1 cellular context compared by ENCODE assay signal in genomic region chr6:25404693-25405169, GRCh38.
A peak's percentile ranks its signal among the peaks of the same experiment; 100 is the strongest.
TF ChIP-seq lines count a peak whose summit lies in the region.

No MANE protein-coding gene starts in this region.

TF ChIP-seq in GM12878, 131 proteins besides CTCF, POLR2A, EP300 and RAD21 (continued from another document):
- TF ChIP-seq PKNOX1 (IDR thresholded peaks at IDR 0.05) (peak; percentile 39; the same call in 1 of the 2 replicates), TARDBP (IDR thresholded peaks at IDR 0.05; ENCODE audit: borderline replicate concordance) (no peak), E2F8 (IDR thresholded peaks at IDR 0.05; ENCODE audit: low read depth, partially characterized antibody) (no peak), PAX5 (IDR thresholded peaks at IDR 0.05; ENCODE audit: borderline replicate concordance, low read depth, low read length) (peak; percentile 72; the same call in 1 of the 2 replicates), MEF2A (IDR thresholded peaks at IDR 0.05; ENCODE audit: insufficient read depth, low read depth, low read length) (peak; percentile 64; the same call in 1 of the 2 replicates), ASH2L (IDR thresholded peaks at IDR 0.05; ENCODE audit: borderline replicate concordance, low read depth) (no peak), NR2C2 (IDR thresholded peaks at IDR 0.05; ENCODE audit: borderline replicate concordance, control insufficient read depth, insufficient read length, low read depth) (no peak), NR2F1 (conservative IDR thresholded peaks at IDR 0.05) (peak; percentile 29; the same call in 1 of the 2 replicates), MTA2 (IDR thresholded peaks at IDR 0.05; ENCODE audit: low read depth) (peak; percentile 72), GATAD2B (conservative IDR thresholded peaks at IDR 0.05; ENCODE audit: low read depth) (no peak), KDM1A (IDR thresholded peaks at IDR 0.05; ENCODE audit: borderline replicate concordance) (no peak), RBBP5 (conservative IDR thresholded peaks at IDR 0.05) (no peak), ATF2 (IDR thresholded peaks at IDR 0.05; ENCODE audit: low read length) (peak; percentile 63; the same call in 1 of the 2 replicates), PBX3 (IDR thresholded peaks at IDR 0.05; ENCODE audit: insufficient replicate concordance, low read depth, low read length) (peak; percentile 57), RELA (IDR thresholded peaks at IDR 0.05; ENCODE audit: borderline replicate concordance, partially characterized antibody) (peak; percentile 36), NKRF (conservative IDR thresholded peaks at IDR 0.05) (no peak), DPF2 (IDR thresholded peaks at IDR 0.05) (peak; percentile 82), MAX (IDR thresholded peaks at IDR 0.05; ENCODE audit: low read depth, low read length) (no peak), CREM (IDR thresholded peaks at IDR 0.05; ENCODE audit: low read depth) (peak; percentile 62; the same call in 1 of the 2 replicates), CBX3 (IDR thresholded peaks at IDR 0.05; ENCODE audit: borderline replicate concordance, low read depth) (no peak), JUND (IDR thresholded peaks at IDR 0.05; ENCODE audit: low read depth, low read length) (no peak), IRF4 (IDR thresholded peaks at IDR 0.05; ENCODE audit: low read depth, low read length) (peak; percentile 85), TCF7 (IDR thresholded peaks at IDR 0.05; ENCODE audit: borderline replicate concordance) (no peak), SUPT20H (IDR thresholded peaks at IDR 0.05; ENCODE audit: borderline replicate concordance, control insufficient read depth, low read depth, low read length) (no peak), FOXM1 (IDR thresholded peaks at IDR 0.05; ENCODE audit: low read depth, low read length) (peak; percentile 66; the same call in 1 of the 2 replicates), TBL1XR1 (IDR thresholded peaks at IDR 0.05; ENCODE audit: low read depth, low read length) (no peak), CREB1 (IDR thresholded peaks at IDR 0.05; ENCODE audit: low read depth) (peak; percentile 50), CBX5 (IDR thresholded peaks at IDR 0.05; ENCODE audit: low read depth) (peak; percentile 25; the same call in 1 of the 2 replicates), NRF1 (conservative IDR thresholded peaks at IDR 0.05; ENCODE audit: low read depth, low read length) (no peak)
